ENCODE assay signal across 2 cellular contexts in genomic region chr2:10452334-10452733, GRCh38.
TF ChIP-seq lines count a peak whose summit lies in the region.

No MANE protein-coding gene starts in this region.

TF ChIP-seq in HEK293, 187 proteins besides CTCF, POLR2A, EP300 and RAD21 (continued from another document and continues in another):
- TF ChIP-seq, protein P1, sequence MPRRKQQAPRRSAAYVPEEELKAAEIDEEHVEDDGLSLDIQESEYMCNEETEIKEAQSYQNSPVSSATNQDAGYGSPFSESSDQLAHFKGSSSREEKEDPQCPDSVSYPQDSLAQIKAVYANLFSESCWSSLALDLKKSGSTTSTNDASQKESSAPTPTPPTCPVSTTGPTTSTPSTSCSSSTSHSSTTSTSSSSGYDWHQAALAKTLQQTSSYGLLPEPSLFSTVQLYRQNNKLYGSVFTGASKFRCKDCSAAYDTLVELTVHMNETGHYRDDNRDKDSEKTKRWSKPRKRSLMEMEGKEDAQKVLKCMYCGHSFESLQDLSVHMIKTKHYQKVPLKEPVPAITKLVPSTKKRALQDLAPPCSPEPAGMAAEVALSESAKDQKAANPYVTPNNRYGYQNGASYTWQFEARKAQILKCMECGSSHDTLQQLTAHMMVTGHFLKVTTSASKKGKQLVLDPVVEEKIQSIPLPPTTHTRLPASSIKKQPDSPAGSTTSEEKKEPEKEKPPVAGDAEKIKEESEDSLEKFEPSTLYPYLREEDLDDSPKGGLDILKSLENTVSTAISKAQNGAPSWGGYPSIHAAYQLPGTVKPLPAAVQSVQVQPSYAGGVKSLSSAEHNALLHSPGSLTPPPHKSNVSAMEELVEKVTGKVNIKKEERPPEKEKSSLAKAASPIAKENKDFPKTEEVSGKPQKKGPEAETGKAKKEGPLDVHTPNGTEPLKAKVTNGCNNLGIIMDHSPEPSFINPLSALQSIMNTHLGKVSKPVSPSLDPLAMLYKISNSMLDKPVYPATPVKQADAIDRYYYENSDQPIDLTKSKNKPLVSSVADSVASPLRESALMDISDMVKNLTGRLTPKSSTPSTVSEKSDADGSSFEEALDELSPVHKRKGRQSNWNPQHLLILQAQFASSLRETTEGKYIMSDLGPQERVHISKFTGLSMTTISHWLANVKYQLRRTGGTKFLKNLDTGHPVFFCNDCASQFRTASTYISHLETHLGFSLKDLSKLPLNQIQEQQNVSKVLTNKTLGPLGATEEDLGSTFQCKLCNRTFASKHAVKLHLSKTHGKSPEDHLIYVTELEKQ (tag by site-specific recombination; IDR thresholded peaks at IDR 0.05; ENCODE audit: borderline replicate concordance), result no peak
- TF ChIP-seq FEZF1 (tag by site-specific recombination; IDR thresholded peaks at IDR 0.05), result no peak
- peak; percentile 74 for TF ChIP-seq ZNF629 (tag by site-specific recombination; IDR thresholded peaks at IDR 0.05)
- peak; percentile 67; the same call in 1 of the 2 replicates for TF ChIP-seq ZNF423 (tag by site-specific recombination; IDR thresholded peaks at IDR 0.05)
- no peak for TF ChIP-seq ZNF561 (tag by site-specific recombination; IDR thresholded peaks at IDR 0.05; ENCODE audit: borderline replicate concordance)
- peak; percentile 48 for TF ChIP-seq ZFHX2 (tag by site-specific recombination; conservative IDR thresholded peaks at IDR 0.05)
- TF ChIP-seq ZNF510 (tag by site-specific recombination; IDR thresholded peaks at IDR 0.05; ENCODE audit: insufficient replicate concordance), result no peak
- TF ChIP-seq ZNF692 (tag by site-specific recombination; IDR thresholded peaks at IDR 0.05), result 0 out of 2 replicates have a peak, but pooled peaks have one; percentile 45
- TF ChIP-seq GLIS1 (tag by site-specific recombination; IDR thresholded peaks at IDR 0.05), result peak; percentile 96
- no peak for TF ChIP-seq ZNF513 (tag by site-specific recombination; IDR thresholded peaks at IDR 0.05)
- TF ChIP-seq ZNF521 (tag by site-specific recombination; IDR thresholded peaks at IDR 0.05), result no peak
- TF ChIP-seq SALL2 (tag by site-specific recombination; IDR thresholded peaks at IDR 0.05; ENCODE audit: borderline replicate concordance), result no peak
- peak; percentile 60 for TF ChIP-seq OSR2 (tag by site-specific recombination; IDR thresholded peaks at IDR 0.05)
- TF ChIP-seq ZNF473 (tag by site-specific recombination; IDR thresholded peaks at IDR 0.05), result no peak
- no peak for TF ChIP-seq ZNF239 (tag by site-specific recombination; IDR thresholded peaks at IDR 0.05)
- TF ChIP-seq, protein P2, sequence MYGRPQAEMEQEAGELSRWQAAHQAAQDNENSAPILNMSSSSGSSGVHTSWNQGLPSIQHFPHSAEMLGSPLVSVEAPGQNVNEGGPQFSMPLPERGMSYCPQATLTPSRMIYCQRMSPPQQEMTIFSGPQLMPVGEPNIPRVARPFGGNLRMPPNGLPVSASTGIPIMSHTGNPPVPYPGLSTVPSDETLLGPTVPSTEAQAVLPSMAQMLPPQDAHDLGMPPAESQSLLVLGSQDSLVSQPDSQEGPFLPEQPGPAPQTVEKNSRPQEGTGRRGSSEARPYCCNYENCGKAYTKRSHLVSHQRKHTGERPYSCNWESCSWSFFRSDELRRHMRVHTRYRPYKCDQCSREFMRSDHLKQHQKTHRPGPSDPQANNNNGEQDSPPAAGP (tag by site-specific recombination; IDR thresholded peaks at IDR 0.05), result no peak
- TF ChIP-seq KLF1 (tag by site-specific recombination; IDR thresholded peaks at IDR 0.05), result peak; percentile 58
- peak; percentile 34; the same call in 1 of the 2 replicates for TF ChIP-seq ZNF600 (tag by site-specific recombination; IDR thresholded peaks at IDR 0.05)
- peak; percentile 43; the same call in 1 of the 2 replicates for TF ChIP-seq ZNF394 (tag by site-specific recombination; IDR thresholded peaks at IDR 0.05; ENCODE audit: borderline replicate concordance)
- TF ChIP-seq TRIM28 (IDR thresholded peaks at IDR 0.05; ENCODE audit: borderline replicate concordance, low read length), result no peak
- TF ChIP-seq ZNF660 (tag by site-specific recombination; IDR thresholded peaks at IDR 0.05), result 0 out of 2 replicates have a peak, but pooled peaks have one; percentile 35
- peak; percentile 59; the same call in 1 of the 2 replicates for TF ChIP-seq GLIS2 (tag by site-specific recombination; IDR thresholded peaks at IDR 0.05)
- TF ChIP-seq IKZF3 (tag by site-specific recombination; IDR thresholded peaks at IDR 0.05), result no peak; the same call in 1 of the 2 replicates
- no peak for TF ChIP-seq ZNF548 (tag by site-specific recombination; IDR thresholded peaks at IDR 0.05)

TF ChIP-seq in GM23338, 12 proteins besides CTCF, POLR2A, EP300 and RAD21 (continued from another document):
- TF ChIP-seq NANOG (IDR thresholded peaks at IDR 0.05; ENCODE audit: borderline replicate concordance) (no peak), STAT1 (IDR thresholded peaks at IDR 0.05; ENCODE audit: unreplicated experiment) (no peak), POLR2AphosphoS5 (IDR thresholded peaks at IDR 0.05; ENCODE audit: low read depth) (no peak), ZNF331 (CRISPR knock-in tag; IDR thresholded peaks at IDR 0.05; ENCODE audit: low read depth) (no peak), CREB1 (CRISPR knock-in tag; IDR thresholded peaks at IDR 0.05; ENCODE audit: low read depth) (no peak), JUNB (IDR thresholded peaks at IDR 0.05; ENCODE audit: unreplicated experiment) (no peak)
- TF ChIP-seq, protein P3, sequence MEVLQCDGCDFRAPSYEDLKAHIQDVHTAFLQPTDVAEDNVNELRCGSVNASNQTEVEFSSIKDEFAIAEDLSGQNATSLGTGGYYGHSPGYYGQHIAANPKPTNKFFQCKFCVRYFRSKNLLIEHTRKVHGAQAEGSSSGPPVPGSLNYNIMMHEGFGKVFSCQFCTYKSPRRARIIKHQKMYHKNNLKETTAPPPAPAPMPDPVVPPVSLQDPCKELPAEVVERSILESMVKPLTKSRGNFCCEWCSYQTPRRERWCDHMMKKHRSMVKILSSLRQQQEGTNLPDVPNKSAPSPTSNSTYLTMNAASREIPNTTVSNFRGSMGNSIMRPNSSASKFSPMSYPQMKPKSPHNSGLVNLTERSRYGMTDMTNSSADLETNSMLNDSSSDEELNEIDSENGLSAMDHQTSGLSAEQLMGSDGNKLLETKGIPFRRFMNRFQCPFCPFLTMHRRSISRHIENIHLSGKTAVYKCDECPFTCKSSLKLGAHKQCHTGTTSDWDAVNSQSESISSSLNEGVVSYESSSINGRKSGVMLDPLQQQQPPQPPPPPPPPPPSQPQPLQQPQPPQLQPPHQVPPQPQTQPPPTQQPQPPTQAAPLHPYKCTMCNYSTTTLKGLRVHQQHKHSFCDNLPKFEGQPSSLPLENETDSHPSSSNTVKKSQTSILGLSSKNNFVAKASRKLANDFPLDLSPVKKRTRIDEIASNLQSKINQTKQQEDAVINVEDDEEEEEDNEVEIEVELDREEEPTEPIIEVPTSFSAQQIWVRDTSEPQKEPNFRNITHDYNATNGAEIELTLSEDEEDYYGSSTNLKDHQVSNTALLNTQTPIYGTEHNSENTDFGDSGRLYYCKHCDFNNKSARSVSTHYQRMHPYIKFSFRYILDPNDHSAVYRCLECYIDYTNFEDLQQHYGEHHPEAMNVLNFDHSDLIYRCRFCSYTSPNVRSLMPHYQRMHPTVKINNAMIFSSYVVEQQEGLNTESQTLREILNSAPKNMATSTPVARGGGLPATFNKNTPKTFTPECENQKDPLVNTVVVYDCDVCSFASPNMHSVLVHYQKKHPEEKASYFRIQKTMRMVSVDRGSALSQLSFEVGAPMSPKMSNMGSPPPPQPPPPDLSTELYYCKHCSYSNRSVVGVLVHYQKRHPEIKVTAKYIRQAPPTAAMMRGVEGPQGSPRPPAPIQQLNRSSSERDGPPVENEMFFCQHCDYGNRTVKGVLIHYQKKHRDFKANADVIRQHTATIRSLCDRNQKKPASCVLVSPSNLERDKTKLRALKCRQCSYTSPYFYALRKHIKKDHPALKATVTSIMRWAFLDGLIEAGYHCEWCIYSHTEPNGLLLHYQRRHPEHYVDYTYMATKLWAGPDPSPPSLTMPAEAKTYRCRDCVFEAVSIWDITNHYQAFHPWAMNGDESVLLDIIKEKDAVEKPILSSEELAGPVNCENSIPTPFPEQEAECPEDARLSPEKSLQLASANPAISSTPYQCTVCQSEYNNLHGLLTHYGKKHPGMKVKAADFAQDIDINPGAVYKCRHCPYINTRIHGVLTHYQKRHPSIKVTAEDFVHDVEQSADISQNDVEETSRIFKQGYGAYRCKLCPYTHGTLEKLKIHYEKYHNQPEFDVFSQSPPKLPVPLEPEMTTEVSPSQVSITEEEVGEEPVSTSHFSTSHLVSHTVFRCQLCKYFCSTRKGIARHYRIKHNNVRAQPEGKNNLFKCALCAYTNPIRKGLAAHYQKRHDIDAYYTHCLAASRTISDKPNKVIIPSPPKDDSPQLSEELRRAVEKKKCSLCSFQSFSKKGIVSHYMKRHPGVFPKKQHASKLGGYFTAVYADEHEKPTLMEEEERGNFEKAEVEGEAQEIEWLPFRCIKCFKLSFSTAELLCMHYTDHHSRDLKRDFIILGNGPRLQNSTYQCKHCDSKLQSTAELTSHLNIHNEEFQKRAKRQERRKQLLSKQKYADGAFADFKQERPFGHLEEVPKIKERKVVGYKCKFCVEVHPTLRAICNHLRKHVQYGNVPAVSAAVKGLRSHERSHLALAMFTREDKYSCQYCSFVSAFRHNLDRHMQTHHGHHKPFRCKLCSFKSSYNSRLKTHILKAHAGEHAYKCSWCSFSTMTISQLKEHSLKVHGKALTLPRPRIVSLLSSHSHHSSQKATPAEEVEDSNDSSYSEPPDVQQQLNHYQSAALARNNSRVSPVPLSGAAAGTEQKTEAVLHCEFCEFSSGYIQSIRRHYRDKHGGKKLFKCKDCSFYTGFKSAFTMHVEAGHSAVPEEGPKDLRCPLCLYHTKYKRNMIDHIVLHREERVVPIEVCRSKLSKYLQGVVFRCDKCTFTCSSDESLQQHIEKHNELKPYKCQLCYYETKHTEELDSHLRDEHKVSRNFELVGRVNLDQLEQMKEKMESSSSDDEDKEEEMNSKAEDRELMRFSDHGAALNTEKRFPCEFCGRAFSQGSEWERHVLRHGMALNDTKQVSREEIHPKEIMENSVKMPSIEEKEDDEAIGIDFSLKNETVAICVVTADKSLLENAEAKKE (CRISPR knock-in tag; IDR thresholded peaks at IDR 0.05), result no peak
